Comparison of ENCODE assay signal across 1 cellular context in the genomic region with DNA sequence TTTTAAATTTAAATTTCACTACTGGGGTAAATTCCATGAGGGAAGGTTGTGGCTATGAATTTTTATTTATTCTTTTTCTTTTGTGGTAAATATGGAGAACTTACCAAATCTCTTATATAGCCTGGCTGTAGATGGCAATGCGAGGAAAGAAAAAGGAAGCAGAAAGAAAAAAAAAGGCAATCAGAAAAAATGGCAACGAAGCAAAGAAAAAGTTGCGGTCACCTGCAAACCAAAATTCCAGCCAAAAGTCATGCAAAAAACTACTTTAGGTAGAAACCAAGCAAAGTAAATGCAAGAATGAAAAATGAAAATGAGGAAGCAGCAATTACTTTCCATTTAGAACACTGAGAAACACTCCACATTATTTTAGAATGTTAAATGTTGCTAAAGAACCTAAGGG.
TF ChIP-seq lines count a peak whose summit lies in the region.

No MANE protein-coding gene starts in this region.

TF ChIP-seq in GM23338, 12 proteins besides CTCF, POLR2A, EP300 and RAD21 (continued from another document):
- TF ChIP-seq, protein P1, sequence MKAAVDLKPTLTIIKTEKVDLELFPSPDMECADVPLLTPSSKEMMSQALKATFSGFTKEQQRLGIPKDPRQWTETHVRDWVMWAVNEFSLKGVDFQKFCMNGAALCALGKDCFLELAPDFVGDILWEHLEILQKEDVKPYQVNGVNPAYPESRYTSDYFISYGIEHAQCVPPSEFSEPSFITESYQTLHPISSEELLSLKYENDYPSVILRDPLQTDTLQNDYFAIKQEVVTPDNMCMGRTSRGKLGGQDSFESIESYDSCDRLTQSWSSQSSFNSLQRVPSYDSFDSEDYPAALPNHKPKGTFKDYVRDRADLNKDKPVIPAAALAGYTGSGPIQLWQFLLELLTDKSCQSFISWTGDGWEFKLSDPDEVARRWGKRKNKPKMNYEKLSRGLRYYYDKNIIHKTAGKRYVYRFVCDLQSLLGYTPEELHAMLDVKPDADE (IDR thresholded peaks at IDR 0.05) = no peak
- TF ChIP-seq, protein P2, sequence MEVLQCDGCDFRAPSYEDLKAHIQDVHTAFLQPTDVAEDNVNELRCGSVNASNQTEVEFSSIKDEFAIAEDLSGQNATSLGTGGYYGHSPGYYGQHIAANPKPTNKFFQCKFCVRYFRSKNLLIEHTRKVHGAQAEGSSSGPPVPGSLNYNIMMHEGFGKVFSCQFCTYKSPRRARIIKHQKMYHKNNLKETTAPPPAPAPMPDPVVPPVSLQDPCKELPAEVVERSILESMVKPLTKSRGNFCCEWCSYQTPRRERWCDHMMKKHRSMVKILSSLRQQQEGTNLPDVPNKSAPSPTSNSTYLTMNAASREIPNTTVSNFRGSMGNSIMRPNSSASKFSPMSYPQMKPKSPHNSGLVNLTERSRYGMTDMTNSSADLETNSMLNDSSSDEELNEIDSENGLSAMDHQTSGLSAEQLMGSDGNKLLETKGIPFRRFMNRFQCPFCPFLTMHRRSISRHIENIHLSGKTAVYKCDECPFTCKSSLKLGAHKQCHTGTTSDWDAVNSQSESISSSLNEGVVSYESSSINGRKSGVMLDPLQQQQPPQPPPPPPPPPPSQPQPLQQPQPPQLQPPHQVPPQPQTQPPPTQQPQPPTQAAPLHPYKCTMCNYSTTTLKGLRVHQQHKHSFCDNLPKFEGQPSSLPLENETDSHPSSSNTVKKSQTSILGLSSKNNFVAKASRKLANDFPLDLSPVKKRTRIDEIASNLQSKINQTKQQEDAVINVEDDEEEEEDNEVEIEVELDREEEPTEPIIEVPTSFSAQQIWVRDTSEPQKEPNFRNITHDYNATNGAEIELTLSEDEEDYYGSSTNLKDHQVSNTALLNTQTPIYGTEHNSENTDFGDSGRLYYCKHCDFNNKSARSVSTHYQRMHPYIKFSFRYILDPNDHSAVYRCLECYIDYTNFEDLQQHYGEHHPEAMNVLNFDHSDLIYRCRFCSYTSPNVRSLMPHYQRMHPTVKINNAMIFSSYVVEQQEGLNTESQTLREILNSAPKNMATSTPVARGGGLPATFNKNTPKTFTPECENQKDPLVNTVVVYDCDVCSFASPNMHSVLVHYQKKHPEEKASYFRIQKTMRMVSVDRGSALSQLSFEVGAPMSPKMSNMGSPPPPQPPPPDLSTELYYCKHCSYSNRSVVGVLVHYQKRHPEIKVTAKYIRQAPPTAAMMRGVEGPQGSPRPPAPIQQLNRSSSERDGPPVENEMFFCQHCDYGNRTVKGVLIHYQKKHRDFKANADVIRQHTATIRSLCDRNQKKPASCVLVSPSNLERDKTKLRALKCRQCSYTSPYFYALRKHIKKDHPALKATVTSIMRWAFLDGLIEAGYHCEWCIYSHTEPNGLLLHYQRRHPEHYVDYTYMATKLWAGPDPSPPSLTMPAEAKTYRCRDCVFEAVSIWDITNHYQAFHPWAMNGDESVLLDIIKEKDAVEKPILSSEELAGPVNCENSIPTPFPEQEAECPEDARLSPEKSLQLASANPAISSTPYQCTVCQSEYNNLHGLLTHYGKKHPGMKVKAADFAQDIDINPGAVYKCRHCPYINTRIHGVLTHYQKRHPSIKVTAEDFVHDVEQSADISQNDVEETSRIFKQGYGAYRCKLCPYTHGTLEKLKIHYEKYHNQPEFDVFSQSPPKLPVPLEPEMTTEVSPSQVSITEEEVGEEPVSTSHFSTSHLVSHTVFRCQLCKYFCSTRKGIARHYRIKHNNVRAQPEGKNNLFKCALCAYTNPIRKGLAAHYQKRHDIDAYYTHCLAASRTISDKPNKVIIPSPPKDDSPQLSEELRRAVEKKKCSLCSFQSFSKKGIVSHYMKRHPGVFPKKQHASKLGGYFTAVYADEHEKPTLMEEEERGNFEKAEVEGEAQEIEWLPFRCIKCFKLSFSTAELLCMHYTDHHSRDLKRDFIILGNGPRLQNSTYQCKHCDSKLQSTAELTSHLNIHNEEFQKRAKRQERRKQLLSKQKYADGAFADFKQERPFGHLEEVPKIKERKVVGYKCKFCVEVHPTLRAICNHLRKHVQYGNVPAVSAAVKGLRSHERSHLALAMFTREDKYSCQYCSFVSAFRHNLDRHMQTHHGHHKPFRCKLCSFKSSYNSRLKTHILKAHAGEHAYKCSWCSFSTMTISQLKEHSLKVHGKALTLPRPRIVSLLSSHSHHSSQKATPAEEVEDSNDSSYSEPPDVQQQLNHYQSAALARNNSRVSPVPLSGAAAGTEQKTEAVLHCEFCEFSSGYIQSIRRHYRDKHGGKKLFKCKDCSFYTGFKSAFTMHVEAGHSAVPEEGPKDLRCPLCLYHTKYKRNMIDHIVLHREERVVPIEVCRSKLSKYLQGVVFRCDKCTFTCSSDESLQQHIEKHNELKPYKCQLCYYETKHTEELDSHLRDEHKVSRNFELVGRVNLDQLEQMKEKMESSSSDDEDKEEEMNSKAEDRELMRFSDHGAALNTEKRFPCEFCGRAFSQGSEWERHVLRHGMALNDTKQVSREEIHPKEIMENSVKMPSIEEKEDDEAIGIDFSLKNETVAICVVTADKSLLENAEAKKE (CRISPR knock-in tag; IDR thresholded peaks at IDR 0.05) = no peak
TF ChIP-seq in GM23338: peak in this region for 0.
